Comparison of ENCODE assay signal across 14 cellular contexts in genomic region chr12:24360461-24360860, GRCh38.
DNase-seq lines count a peak whose midpoint lies in the region; ATAC-seq and TF ChIP-seq lines count a peak whose summit lies in the region.
"Had no signal": no experiment of that assay in that cellular context is flagged by ENCODE, and none has a peak within 500 bp of the region (broad histone marks: within the 10 kb centered on the region; RNA-seq: fewer than 3 reads in every experiment).

No MANE protein-coding gene starts in this region.

- peak; percentile 36 for ATAC-seq in GM19467 (IDR thresholded peaks at IDR 0.05; ENCODE audit: unreplicated experiment)
- peak; percentile 57 for ATAC-seq in HG02973 (IDR thresholded peaks at IDR 0.05; ENCODE audit: unreplicated experiment)
- ATAC-seq in CD8-positive, alpha-beta T cell, result no peak
- no peak for ATAC-seq in right cardiac atrium
- ATAC-seq in activated T-cell treated with anti-CD3 and anti-CD28 coated beads, Interleukin-2, amount 50 U/mL, for 4 hours, result no peak
- ATAC-seq: foreskin keratinocyte had no signal

- 82% methylated on average over 4 of the region's 4 CpGs for WGBS in right cardiac atrium

- H3K4me3 Mint-ChIP-seq in CD8-positive, alpha-beta T cell, result no peak overlapping the region
- no peak overlapping the region for H3K4me3 Mint-ChIP-seq in activated T-cell treated with anti-CD3 and anti-CD28 coated beads, Interleukin-2, amount 50 U/mL, for 4 hours

- H3K27me3 Mint-ChIP-seq in CD8-positive, alpha-beta T cell (ENCODE audit: low read depth), result no peaks in the 10 kb centered on the region
- H3K27me3 Mint-ChIP-seq in activated T-cell treated with anti-CD3 and anti-CD28 coated beads, Interleukin-2, amount 50 U/mL, for 4 hours (ENCODE audit: low read depth), result no peaks in the 10 kb centered on the region

- peak; percentile 5 for DNase-seq in ELR (ENCODE audit: low read depth)
- peak; percentile 34 for DNase-seq in NCI-H1048 (lab: John Stamatoyannopoulos, UW)
- no peak for DNase-seq in NCI-H2081 (lab: John Stamatoyannopoulos, UW)
- no peak for DNase-seq in CD8-positive, alpha-beta T cell
- DNase-seq in right cardiac atrium, result no peak
- no peak for DNase-seq in activated T-cell treated with anti-CD3 and anti-CD28 coated beads, Interleukin-2, amount 50 U/mL, for 4 hours
- DNase-seq: dorsolateral prefrontal cortex, foreskin keratinocyte, GOT3, NCI-H82, WERI-Rb-1 had no signal

- H3K9me3 Mint-ChIP-seq in CD8-positive, alpha-beta T cell, result no peaks in the 10 kb centered on the region
- no peaks in the 10 kb centered on the region for H3K9me3 Mint-ChIP-seq in activated T-cell treated with anti-CD3 and anti-CD28 coated beads, Interleukin-2, amount 50 U/mL, for 4 hours

- H3K4me1 ChIP-seq in CD8-positive, alpha-beta T cell (ENCODE audit: insufficient read depth, low read length), result no peaks in the 10 kb centered on the region
- no peaks in the 10 kb centered on the region for H3K4me1 ChIP-seq in right cardiac atrium (ENCODE audit: control insufficient read depth, insufficient read depth, low read length)
- H3K4me1 ChIP-seq: foreskin keratinocyte had no signal

- TF ChIP-seq CTCF in CD8-positive, alpha-beta T cell (IDR thresholded peaks at IDR 0.05), result no peak

- no peak overlapping the region for H3K27ac ChIP-seq in CD8-positive, alpha-beta T cell (ENCODE audit: low read depth, low read length)
- H3K27ac ChIP-seq in right cardiac atrium (ENCODE audit: low read length), result no peak overlapping the region
- H3K27ac ChIP-seq: dorsolateral prefrontal cortex, foreskin keratinocyte, skin epidermis, WERI-Rb-1 had no signal

- H3K36me3 Mint-ChIP-seq in CD8-positive, alpha-beta T cell, result no peaks in the 10 kb centered on the region
- H3K36me3 Mint-ChIP-seq in activated T-cell treated with anti-CD3 and anti-CD28 coated beads, Interleukin-2, amount 50 U/mL, for 4 hours (ENCODE audit: insufficient read depth), result no peaks in the 10 kb centered on the region

- H3K27ac Mint-ChIP-seq in CD8-positive, alpha-beta T cell, result no peak overlapping the region

- H3K9me3 ChIP-seq in CD8-positive, alpha-beta T cell (ENCODE audit: low read length), result no peaks in the 10 kb centered on the region
- H3K9me3 ChIP-seq in right cardiac atrium (ENCODE audit: control insufficient read depth, low read length), result no peaks in the 10 kb centered on the region

- POLR2A ChIA-PET in CD8-positive, alpha-beta T cell (lab: Charles Lee), result no interaction called here

- intact Hi-C loops in CD8-positive, alpha-beta T cell (cut with DNase I, micrococcal nuclease), result no loop called here
- intact Hi-C loops in right cardiac atrium (cut with DNase I), result loop anchor here in 1 of 4 donors (10.0 kb wide), 1 partner anchor 234 kb away; no protein-coding TSS in a partner anchor

- no peaks in the 10 kb centered on the region for H3K4me1 Mint-ChIP-seq in CD8-positive, alpha-beta T cell (ENCODE audit: low read depth)
- H3K4me1 Mint-ChIP-seq in activated T-cell treated with anti-CD3 and anti-CD28 coated beads, Interleukin-2, amount 50 U/mL, for 4 hours (ENCODE audit: low read depth), result no peaks in the 10 kb centered on the region

- no peaks in the 10 kb centered on the region for H3K36me3 ChIP-seq in CD8-positive, alpha-beta T cell (ENCODE audit: insufficient read depth, low read length)
- H3K36me3 ChIP-seq: WERI-Rb-1 had no signal

- no peaks in the 10 kb centered on the region for H3K27me3 ChIP-seq in CD8-positive, alpha-beta T cell (ENCODE audit: insufficient read depth, low read length)
- H3K27me3 ChIP-seq in right cardiac atrium (ENCODE audit: control insufficient read depth, insufficient read depth), result no peaks in the 10 kb centered on the region
- H3K27me3 ChIP-seq: dorsolateral prefrontal cortex, foreskin keratinocyte had no signal

- CTCF ChIA-PET in CD8-positive, alpha-beta T cell (lab: Charles Lee), result no interaction called here

- no peak overlapping the region for H3K4me3 ChIP-seq in CD8-positive, alpha-beta T cell (ENCODE audit: low read depth, low read length)
- no peak overlapping the region for H3K4me3 ChIP-seq in right cardiac atrium (ENCODE audit: low read length)
- H3K4me3 ChIP-seq: dorsolateral prefrontal cortex, skin epidermis had no signal

Comparison
In these comparisons a context has a peak if more than half of its experiments do, and no peak if none do; other contexts are left out.
1. DNase-seq: peak in ELR (single experiment) and NCI-H1048 (single experiment); none in NCI-H2081 (0 of 2), CD8-positive, alpha-beta T cell (0 of 7), right cardiac atrium (0 of 3) and activated T-cell treated with anti-CD3 and anti-CD28 coated beads, Interleukin-2, amount 50 U/mL, for 4 hours (single experiment).
2. ATAC-seq: peak in GM19467 (single experiment) and HG02973 (single experiment); none in CD8-positive, alpha-beta T cell (single experiment), right cardiac atrium (0 of 2) and activated T-cell treated with anti-CD3 and anti-CD28 coated beads, Interleukin-2, amount 50 U/mL, for 4 hours (0 of 2).